Comparison of ENCODE assay signal across 1 cellular context in genomic region chr3:99366663-99367429, GRCh38.
TF ChIP-seq lines count a peak whose summit lies in the region.

No MANE protein-coding gene starts in this region.

TF ChIP-seq in GM23338, 12 proteins besides CTCF, POLR2A, EP300 and RAD21 (continued from another document):
- TF ChIP-seq ZNF462 (CRISPR knock-in tag; IDR thresholded peaks at IDR 0.05) = no peak
- no peak for TF ChIP-seq ZNF114 (CRISPR knock-in tag; IDR thresholded peaks at IDR 0.05)
- TF ChIP-seq STAT1 (IDR thresholded peaks at IDR 0.05; ENCODE audit: unreplicated experiment) = no peak
- TF ChIP-seq REST (IDR thresholded peaks at IDR 0.05; ENCODE audit: unreplicated experiment) = no peak
- no peak for TF ChIP-seq POLR2AphosphoS5 (IDR thresholded peaks at IDR 0.05; ENCODE audit: low read depth)
- TF ChIP-seq JUNB (IDR thresholded peaks at IDR 0.05; ENCODE audit: unreplicated experiment) = no peak
- no peak for TF ChIP-seq EZH2phosphoT487 (IDR thresholded peaks at IDR 0.05; ENCODE audit: unreplicated experiment)
- no peak for TF ChIP-seq NANOG (IDR thresholded peaks at IDR 0.05; ENCODE audit: borderline replicate concordance)
- no peak for TF ChIP-seq ZNF331 (CRISPR knock-in tag; IDR thresholded peaks at IDR 0.05; ENCODE audit: low read depth)
- TF ChIP-seq ETS1 (IDR thresholded peaks at IDR 0.05) = no peak
- no peak for TF ChIP-seq EZH2 (IDR thresholded peaks at IDR 0.05; ENCODE audit: low read depth, unreplicated experiment)
TF ChIP-seq in GM23338: peak in this region for 0.
